In genomic region chr1:211352985-211353515, GRCh38 we compare ENCODE assay signal across 9 cellular contexts. TPM values are rescaled to one million over a fixed set of nuclear protein-coding genes. Genes with fewer than 3 reads are reported as not detected.
DNase-seq lines count a peak whose midpoint lies in the region; ATAC-seq, FAIRE-seq and TF ChIP-seq lines count a peak whose summit lies in the region.
"Had no signal": no experiment of that assay in that cellular context is flagged by ENCODE, and none has a peak within 500 bp of the region (broad histone marks: within the 10 kb centered on the region; RNA-seq: fewer than 3 reads in every experiment).

No MANE protein-coding gene starts in this region.

- ATAC-seq in GM18517 (IDR thresholded peaks at IDR 0.05; ENCODE audit: unreplicated experiment) (peak; percentile 78), HG02981 (IDR thresholded peaks at IDR 0.05; ENCODE audit: unreplicated experiment) (peak; percentile 87)

- no peaks in the 10 kb centered on the region for H3K4me1 ChIP-seq in keratinocyte (ENCODE audit: control insufficient read depth, extremely low read depth, insufficient read depth, low read length)

- H3K4me3 ChIP-seq in keratinocyte (ENCODE audit: control insufficient read depth in 2 of 3, extremely low read depth in 1 of 3, insufficient read depth in 2 of 3, low read depth in 1 of 3, low read length in 3 of 3): no peak overlapping the region
- H3K4me3 ChIP-seq: skin epidermis had no signal

- peak; percentile 75 to 87 (median 80) for TF ChIP-seq CTCF in keratinocyte (optimal IDR thresholded peaks at IDR 0.05 in 1 of 3, IDR thresholded peaks at IDR 0.05 in 1 of 3, conservative IDR thresholded peaks at IDR 0.05 in 1 of 3; ENCODE audit: extremely low read depth in 1 of 3, insufficient read depth in 2 of 3, low read length in 3 of 3)

- no peaks in the 10 kb centered on the region for H3K36me3 ChIP-seq in keratinocyte (ENCODE audit: control insufficient read depth in 2 of 2, extremely low read depth in 1 of 2, insufficient read depth in 2 of 2, low read length in 2 of 2)

- peak; percentile 32 for DNase-seq in AG08396 (ENCODE audit: low spot score)
- DNase-seq in RPMI7951 (ENCODE audit: low read depth): peak; percentile 41
- peak; percentile 66 for DNase-seq in activated naive CD4-positive, alpha-beta T cell treated with Interleukin-2 at 50 U/mL for 16 hours
- no peak for DNase-seq in keratinocyte (ENCODE audit: low read depth, low spot score)
- DNase-seq in stimulated activated CD8-positive, alpha-beta memory T cell treated with anti-CD3 and anti-CD28 coated beads, Interleukin-7, amount 100 ng/mL, for 4 hours (ENCODE audit: low read depth in 2 of 2): peak; percentile 29 to 47
- no peak for DNase-seq in HK-2 (ENCODE audit: unreplicated experiment)

- H3K27ac ChIP-seq in keratinocyte (ENCODE audit: control insufficient read depth, insufficient read depth, low read length): no peak overlapping the region

- H3K9ac ChIP-seq in keratinocyte (ENCODE audit: control insufficient read depth, extremely low read depth, insufficient read depth, low read length): no peak overlapping the region

- no peak overlapping the region for H2AFZ ChIP-seq in keratinocyte (ENCODE audit: control insufficient read depth, low read length)

- no peaks in the 10 kb centered on the region for H3K9me3 ChIP-seq in keratinocyte (ENCODE audit: control insufficient read depth, low read depth, low read length)

- dilution Hi-C loops in keratinocyte (cut with MboI; ENCODE audit: extremely low pct_ligation_motif_present, low sequenced_read_pairs): no loop called here

- no peaks in the 10 kb centered on the region for H3K79me2 ChIP-seq in keratinocyte (ENCODE audit: control insufficient read depth, insufficient read depth, low read length)

- no peaks in the 10 kb centered on the region for H3K27me3 ChIP-seq in keratinocyte (ENCODE audit: control insufficient read depth, extremely low read depth, insufficient read depth, low read length)

- H3K9me1 ChIP-seq in keratinocyte (ENCODE audit: control insufficient read depth, extremely low read depth, insufficient read depth, low read length): no peaks in the 10 kb centered on the region

- no peak for FAIRE-seq in keratinocyte (lab: Jason Lieb, UNC)

- no peak overlapping the region for H3K4me2 ChIP-seq in keratinocyte (ENCODE audit: control insufficient read depth, extremely low read depth, insufficient read depth, low read depth, low read length)

- no peaks in the 10 kb centered on the region for H4K20me1 ChIP-seq in keratinocyte (ENCODE audit: control insufficient read depth, extremely low read depth, insufficient read depth, low read length)

RNA-seq across cellular contexts. Expression of gene TRAF5, which starts 26.4 kb away (rescaled TPM):
- 6.4 and 7.9 TPM in 2 replicates for total RNA-seq in RPMI7951 (2014; rRNA removed; shearing (Covaris generic))
- 1.6 to 2.1 TPM (median 1.8 TPM) in 3 replicates for polyA plus RNA-seq in keratinocyte
- 0.19 TPM for polyA plus RNA-seq in keratinocyte (2011; ENCODE audit: low read depth)
- polyA plus RNA-seq in keratinocyte (2011; cell fraction: cytosol; rRNA removed): 0.52 and 0.69 TPM in 2 replicates
- 4.7 and 5.7 TPM in 2 replicates for polyA plus RNA-seq in keratinocyte (2011; cell fraction: nucleus; rRNA removed)
- 0.20 and 0.93 TPM in 2 replicates for polyA plus RNA-seq in keratinocyte (2012; ENCODE audit: low replicate concordance)
- 0.30 to 1.5 TPM (median 0.99 TPM) in 3 replicates for polyA minus RNA-seq in keratinocyte
- polyA minus RNA-seq in keratinocyte (2011; cell fraction: cytosol; rRNA and poly(A)+ RNA removed): not detected
- polyA minus RNA-seq in keratinocyte (2011; cell fraction: nucleus; rRNA and poly(A)+ RNA removed): 0.95 and 3.0 TPM in 2 replicates

Comparison
In these comparisons a context has a peak if more than half of its experiments do, and no peak if none do; other contexts are left out.
1. DNase-seq: peak in AG08396 (single experiment), RPMI7951 (single experiment), activated naive CD4-positive, alpha-beta T cell treated with Interleukin-2 at 50 U/mL for 16 hours (single experiment) and stimulated activated CD8-positive, alpha-beta memory T cell treated with anti-CD3 and anti-CD28 coated beads, Interleukin-7, amount 100 ng/mL, for 4 hours (2 of 2); none in keratinocyte (single experiment) and HK-2 (single experiment).